In genomic region chr19:5953680-5954213, GRCh38 we compare ENCODE assay signal across 8 cellular contexts. TPM values are rescaled to one million over a fixed set of nuclear protein-coding genes. Genes with fewer than 3 reads are reported as not detected.
DNase-seq lines count a peak whose midpoint lies in the region; ATAC-seq and TF ChIP-seq lines count a peak whose summit lies in the region.

No MANE protein-coding gene starts in this region.

- no peak overlapping the region for H3K4ac ChIP-seq in trophoblast cell (ENCODE audit: low read depth, low read length)

- H2BK12ac ChIP-seq in trophoblast cell (ENCODE audit: low read length), result no peak overlapping the region

- H3K9ac ChIP-seq in fibroblast of lung (ENCODE audit: insufficient read depth, low read length) (no peak overlapping the region), trophoblast cell (ENCODE audit: low read length) (no peak overlapping the region)

- H3K4me3 ChIP-seq in fibroblast of lung (replicated peaks in 1 of 4; ENCODE audit: control extremely low read depth in 1 of 4, insufficient read depth in 1 of 4, low read depth in 3 of 4, low read length in 4 of 4), result no peak overlapping the region
- no peak overlapping the region for H3K4me3 ChIP-seq in trophoblast cell (ENCODE audit: low read depth, low read length)

- no peaks in the 10 kb centered on the region for H4K20me1 ChIP-seq in fibroblast of lung (ENCODE audit: control insufficient read depth, extremely low read depth, insufficient read depth, low read length)

- H2AK5ac ChIP-seq in trophoblast cell (ENCODE audit: low read length), result no peak overlapping the region

- H3K27me3 Mint-ChIP-seq in HFFc6 (ENCODE audit: insufficient read depth), result peaks cover 1% of the 10 kb centered on the region
- H3K27me3 Mint-ChIP-seq in activated CD8-positive, alpha-beta memory T cell treated with anti-CD3 and anti-CD28 coated beads, Interleukin-2, amount 10 ng/mL, durations not matched to agents 7 days and 5 days, result no peaks in the 10 kb centered on the region

- no peak overlapping the region for H4K91ac ChIP-seq in trophoblast cell (ENCODE audit: low read depth, low read length)

- no peak overlapping the region for H3K18ac ChIP-seq in trophoblast cell (ENCODE audit: low read length)

- DNase-seq in HFFc6 (no peak), fibroblast of lung (ENCODE audit: low read depth in 2 of 2) (peak in 1 of 2 donors; percentile 55), DMS 273 treated with DMSO at 0.1 percent for 48 hours (lab: John Stamatoyannopoulos, UW) (no peak), trophoblast cell (no peak)
- DNase-seq in activated CD8-positive, alpha-beta memory T cell treated with anti-CD3 and anti-CD28 coated beads, Interleukin-2, amount 10 ng/mL, durations not matched to agents 7 days and 5 days, result peak; percentile 55
- DNase-seq in stimulated activated CD4-positive, alpha-beta T cell treated with anti-CD3 and anti-CD28 coated beads, Interleukin-4, amount 100 ng/mL, for 4 hours, result peak; percentile 12 to 50

- H3K27me3 ChIP-seq in fibroblast of lung (ENCODE audit: control insufficient read depth, insufficient read depth, low read length), result no peaks in the 10 kb centered on the region
- no peaks in the 10 kb centered on the region for H3K27me3 ChIP-seq in trophoblast cell (ENCODE audit: insufficient read depth, low read length)

- WGBS in trophoblast cell (ENCODE audit: extremely low coverage, insufficient coverage, insufficient read length), result no CpG with 5 or more reads among the region's 17 CpGs

- peaks cover 10% of the 10 kb centered on the region for H3K36me3 Mint-ChIP-seq in HFFc6 (ENCODE audit: low read depth)
- peaks cover 16% of the 10 kb centered on the region for H3K36me3 Mint-ChIP-seq in activated CD8-positive, alpha-beta memory T cell treated with anti-CD3 and anti-CD28 coated beads, Interleukin-2, amount 10 ng/mL, durations not matched to agents 7 days and 5 days

- H3K9me3 ChIP-seq in fibroblast of lung (ENCODE audit: control insufficient read depth, insufficient read depth, low read depth, low read length), result no peaks in the 10 kb centered on the region
- H3K9me3 ChIP-seq in trophoblast cell (ENCODE audit: insufficient read depth, low read depth, low read length), result no peaks in the 10 kb centered on the region

- H3K4me3 Mint-ChIP-seq in HFFc6, result peak overlapping the region; percentile 29; the same call in 1 of the 2 replicates
- peak overlapping the region; percentile 53 for H3K4me3 Mint-ChIP-seq in activated CD8-positive, alpha-beta memory T cell treated with anti-CD3 and anti-CD28 coated beads, Interleukin-2, amount 10 ng/mL, durations not matched to agents 7 days and 5 days

- H3K4me1 ChIP-seq in fibroblast of lung (ENCODE audit: control insufficient read depth, extremely low read depth, insufficient read depth, low read length) (peaks cover 29% of the 10 kb centered on the region), trophoblast cell (ENCODE audit: control insufficient read depth in 1 of 2, insufficient read depth in 2 of 2, low read length in 2 of 2) (peaks cover 9 to 22% of the 10 kb centered on the region in 2 experiments)

- H3K79me1 ChIP-seq in trophoblast cell (ENCODE audit: low read length), result no peaks in the 10 kb centered on the region

- H2BK120ac ChIP-seq in trophoblast cell (ENCODE audit: insufficient read depth, low read length, poor library complexity), result no peak overlapping the region

- H3K9me3 Mint-ChIP-seq in HFFc6, result no peaks in the 10 kb centered on the region
- H3K9me3 Mint-ChIP-seq in activated CD8-positive, alpha-beta memory T cell treated with anti-CD3 and anti-CD28 coated beads, Interleukin-2, amount 10 ng/mL, durations not matched to agents 7 days and 5 days (ENCODE audit: low read depth), result no peaks in the 10 kb centered on the region

- H3K27ac ChIP-seq in fibroblast of lung (ENCODE audit: insufficient read depth, low read length) (peak overlapping the region; percentile 79), trophoblast cell (ENCODE audit: low read depth, low read length) (no peak overlapping the region)

- no peak overlapping the region for H2BK5ac ChIP-seq in trophoblast cell (ENCODE audit: low read depth, low read length, poor library complexity)

- TF ChIP-seq CTCF in HFFc6 (IDR thresholded peaks at IDR 0.05) (no peak), fibroblast of lung (conservative IDR thresholded peaks at IDR 0.05 in 1 of 2, IDR thresholded peaks at IDR 0.05 in 1 of 2; ENCODE audit: low read depth in 1 of 2, low read length in 2 of 2) (no peak)

- H3K14ac ChIP-seq in trophoblast cell (ENCODE audit: low read length), result no peak overlapping the region

- H3K23ac ChIP-seq in trophoblast cell (ENCODE audit: low read length), result no peak overlapping the region

- H2AFZ ChIP-seq in fibroblast of lung (ENCODE audit: low read length) (no peak overlapping the region), trophoblast cell (ENCODE audit: insufficient read depth, low read length, poor library complexity) (no peak overlapping the region)

- H3K36me3 ChIP-seq in fibroblast of lung (ENCODE audit: control insufficient read depth, insufficient read depth, low read length) (peaks cover 4% of the 10 kb centered on the region), trophoblast cell (ENCODE audit: control insufficient read depth in 1 of 2, insufficient read depth in 2 of 2, low read length in 2 of 2) (peaks cover 7 to 18% of the 10 kb centered on the region in 2 experiments)

- no peak overlapping the region for H4K8ac ChIP-seq in trophoblast cell (ENCODE audit: low read depth, low read length)

- peaks cover 55% of the 10 kb centered on the region for H3K4me1 Mint-ChIP-seq in HFFc6 (ENCODE audit: low read depth)
- H3K4me1 Mint-ChIP-seq in activated CD8-positive, alpha-beta memory T cell treated with anti-CD3 and anti-CD28 coated beads, Interleukin-2, amount 10 ng/mL, durations not matched to agents 7 days and 5 days, result peaks cover 84% of the 10 kb centered on the region

- H3K4me2 ChIP-seq in fibroblast of lung (ENCODE audit: extremely low read depth, insufficient read depth, low read length), result peak overlapping the region; percentile 77
- no peak overlapping the region for H3K4me2 ChIP-seq in trophoblast cell (ENCODE audit: low read length)

- H3K27ac Mint-ChIP-seq in HFFc6, result peak overlapping the region; percentile 80
- peak overlapping the region; percentile 93 for H3K27ac Mint-ChIP-seq in activated CD8-positive, alpha-beta memory T cell treated with anti-CD3 and anti-CD28 coated beads, Interleukin-2, amount 10 ng/mL, durations not matched to agents 7 days and 5 days

- no peak overlapping the region for H4K12ac ChIP-seq in trophoblast cell (ENCODE audit: low read depth, low read length)

- H3K79me2 ChIP-seq in fibroblast of lung (ENCODE audit: control insufficient read depth, insufficient read depth, low read length) (peaks cover 76% of the 10 kb centered on the region), trophoblast cell (ENCODE audit: control insufficient read depth, insufficient read depth, low read length, poor library complexity) (peaks cover 1% of the 10 kb centered on the region)

- ATAC-seq in activated CD8-positive, alpha-beta memory T cell treated with anti-CD3 and anti-CD28 coated beads, Interleukin-2, amount 10 ng/mL, durations not matched to agents 7 days and 5 days, result peak; percentile 49
- no peak for ATAC-seq in HG02678 (IDR thresholded peaks at IDR 0.05; ENCODE audit: unreplicated experiment)
- ATAC-seq in GM18520 (IDR thresholded peaks at IDR 0.05; ENCODE audit: unreplicated experiment), result no peak

- CTCF ChIA-PET in activated CD8-positive, alpha-beta memory T cell treated with anti-CD3 and anti-CD28 coated beads, Interleukin-2, amount 10 ng/mL, durations not matched to agents 7 days and 5 days (lab: Charles Lee), result interaction anchor here (0.9 to 4.6 kb wide), 6 partner anchors 8 to 264 kb away, joined by 3 to 23 read pairs (median 4); partner anchors contain the start of gene RPL36

RNA-seq across cellular contexts. Expression of gene RANBP3, which starts 24.2 kb away (rescaled TPM):
- total RNA-seq in HFFc6 (2021; fragmentation: NEBNext Ultra II Directional; extraction: Animal tissue kit (Norgen Biotek cat#: 25700)), result 10 to 100 TPM; 57.6 to 80.9 (median 70.4) TPM
- total RNA-seq in activated CD8-positive, alpha-beta memory T cell treated with anti-CD3 and anti-CD28 coated beads, Interleukin-2, amount 10 ng/mL, durations not matched to agents 7 days and 5 days, result 100 to 1,000 TPM in 1 of 2 experiments, 10 to 100 TPM in 1; 97.8 to 108 TPM
- total RNA-seq in fibroblast of lung, result 32.1 and 39.8 TPM in 2 replicates
- 59.4 and 72.9 TPM in 2 replicates for polyA plus RNA-seq in fibroblast of lung
- 64.1 and 75.1 TPM in 2 replicates for polyA plus RNA-seq in fibroblast of lung (2012)
- 72.2 and 78.5 TPM in 2 replicates for polyA minus RNA-seq in fibroblast of lung (ENCODE audit: low replicate concordance)
- 85.2 and 95.7 TPM in 2 replicates for polyA plus RNA-seq in trophoblast cell (2013)

RNA-seq across cellular contexts. Expression of gene CAPS, which starts 39.7 kb away (rescaled TPM):
- total RNA-seq in HFFc6 (2021; fragmentation: NEBNext Ultra II Directional; extraction: Animal tissue kit (Norgen Biotek cat#: 25700)), result 1 to 10 TPM; 2.2 to 2.7 (median 2.3) TPM
- total RNA-seq in activated CD8-positive, alpha-beta memory T cell treated with anti-CD3 and anti-CD28 coated beads, Interleukin-2, amount 10 ng/mL, durations not matched to agents 7 days and 5 days, result 10 to 100 TPM in 1 of 2 experiments, 1 to 10 TPM in 1; 7.3 to 11.7 TPM
- total RNA-seq in fibroblast of lung, result 2.6 and 7.3 TPM in 2 replicates
- polyA plus RNA-seq in fibroblast of lung, result 0.77 and 1.6 TPM in 2 replicates
- polyA plus RNA-seq in fibroblast of lung (2012), result 1.5 and 3.1 TPM in 2 replicates
- 0.33 and 0.47 TPM in 2 replicates for polyA minus RNA-seq in fibroblast of lung (ENCODE audit: low replicate concordance)
- polyA plus RNA-seq in trophoblast cell (2013), result 3.7 and 3.8 TPM in 2 replicates

RNA-seq across cellular contexts. Expression of gene VMAC, which starts 49.1 kb away (rescaled TPM):
- 1 to 10 TPM; 1.8 to 2.4 (median 1.9) TPM for total RNA-seq in HFFc6 (2021; fragmentation: NEBNext Ultra II Directional; extraction: Animal tissue kit (Norgen Biotek cat#: 25700))
- 1 to 10 TPM; 5.1 to 7.0 TPM for total RNA-seq in activated CD8-positive, alpha-beta memory T cell treated with anti-CD3 and anti-CD28 coated beads, Interleukin-2, amount 10 ng/mL, durations not matched to agents 7 days and 5 days
- 6.4 and 8.3 TPM in 2 replicates for total RNA-seq in fibroblast of lung
- polyA plus RNA-seq in fibroblast of lung, result 1.1 and 1.7 TPM in 2 replicates
- 1.0 and 1.3 TPM in 2 replicates for polyA plus RNA-seq in fibroblast of lung (2012)
- polyA minus RNA-seq in fibroblast of lung (ENCODE audit: low replicate concordance), result 1.5 and 2.4 TPM in 2 replicates
- 3.1 and 3.2 TPM in 2 replicates for polyA plus RNA-seq in trophoblast cell (2013)

RNA-seq across cellular contexts. Expression of gene NDUFA11, which starts 50.2 kb away (rescaled TPM):
- total RNA-seq in HFFc6 (2021; fragmentation: NEBNext Ultra II Directional; extraction: Animal tissue kit (Norgen Biotek cat#: 25700)), result 100 to 1,000 TPM; 277 to 334 (median 300) TPM
- total RNA-seq in activated CD8-positive, alpha-beta memory T cell treated with anti-CD3 and anti-CD28 coated beads, Interleukin-2, amount 10 ng/mL, durations not matched to agents 7 days and 5 days, result 100 to 1,000 TPM; 214 to 217 TPM
- 212 and 271 TPM in 2 replicates for total RNA-seq in fibroblast of lung
- polyA plus RNA-seq in fibroblast of lung, result 271 and 332 TPM in 2 replicates
- 391 and 411 TPM in 2 replicates for polyA plus RNA-seq in fibroblast of lung (2012)
- polyA minus RNA-seq in fibroblast of lung (ENCODE audit: low replicate concordance), result 60.7 and 77.6 TPM in 2 replicates
- 291 and 293 TPM in 2 replicates for polyA plus RNA-seq in trophoblast cell (2013)

Comparison
In these comparisons a context has a peak if more than half of its experiments do, and no peak if none do; other contexts are left out.
1. DNase-seq: peak in activated CD8-positive, alpha-beta memory T cell treated with anti-CD3 and anti-CD28 coated beads, Interleukin-2, amount 10 ng/mL, durations not matched to agents 7 days and 5 days (single experiment) and stimulated activated CD4-positive, alpha-beta T cell treated with anti-CD3 and anti-CD28 coated beads, Interleukin-4, amount 100 ng/mL, for 4 hours (2 of 2); none in HFFc6 (single experiment), DMS 273 treated with DMSO at 0.1 percent for 48 hours (single experiment) and trophoblast cell (0 of 2).